Comparison of ENCODE assay signal across 8 cellular contexts in genomic region chr14:104986487-104987164, GRCh38. TPM values are rescaled to one million over a fixed set of nuclear protein-coding genes. Genes with fewer than 3 reads are reported as not detected.
DNase-seq lines count a peak whose midpoint lies in the region; ATAC-seq and TF ChIP-seq lines count a peak whose summit lies in the region.

No MANE protein-coding gene starts in this region.

- H3K36me3 ChIP-seq in body of pancreas (replicated peaks in 1 of 2; ENCODE audit: insufficient read depth in 1 of 2, low read depth in 2 of 2): no peaks in the 10 kb centered on the region
- H3K36me3 ChIP-seq in lower lobe of right lung: peaks cover 4% of the 10 kb centered on the region

- peaks cover 14% of the 10 kb centered on the region for H3K4me1 ChIP-seq in body of pancreas
- H3K4me1 ChIP-seq in lower lobe of right lung: peaks cover 14% of the 10 kb centered on the region

- peak overlapping the region in 2 of 4 donors; percentile 59 to 76 for H3K27ac ChIP-seq in body of pancreas
- peak overlapping the region; percentile 86 for H3K27ac ChIP-seq in lower lobe of right lung

- no peaks in the 10 kb centered on the region for H3K9me3 Mint-ChIP-seq in activated T-cell treated with anti-CD3 and anti-CD28 coated beads, Interleukin-2, amount 50 U/mL, for 4 hours
- no peaks in the 10 kb centered on the region for H3K9me3 Mint-ChIP-seq in type B pancreatic cell

- H3K27ac Mint-ChIP-seq in type B pancreatic cell: peak overlapping the region; percentile 77

- DNase-seq in activated T-cell treated with anti-CD3 and anti-CD28 coated beads, Interleukin-2, amount 50 U/mL, for 4 hours: no peak
- DNase-seq in activated T-cell treated with anti-CD3 and anti-CD28 coated beads for 4 hours (no peak), body of pancreas (no peak), lower lobe of right lung (peak; percentile 27), type B pancreatic cell (ENCODE audit: extremely low spot score, unreplicated experiment) (no peak), SK-N-DZ (ENCODE audit: low spot score) (no peak), LoVo (ENCODE audit: low spot score) (no peak)

- TF ChIP-seq CTCF in body of pancreas (IDR thresholded peaks at IDR 0.05) (no peak), lower lobe of right lung (IDR thresholded peaks at IDR 0.05) (no peak), type B pancreatic cell (conservative IDR thresholded peaks at IDR 0.05) (no peak)

- WGBS in body of pancreas, 2 donors: 50% methylated on average over 2 to 19 of the region's 19 CpGs

- peak overlapping the region; percentile 73 to 95 for H3K4me3 ChIP-seq in body of pancreas
- peak overlapping the region; percentile 88 for H3K4me3 ChIP-seq in lower lobe of right lung

- H3K4me1 Mint-ChIP-seq in activated T-cell treated with anti-CD3 and anti-CD28 coated beads, Interleukin-2, amount 50 U/mL, for 4 hours (ENCODE audit: low read depth): peaks cover 5% of the 10 kb centered on the region
- peaks cover 14% of the 10 kb centered on the region for H3K4me1 Mint-ChIP-seq in type B pancreatic cell (ENCODE audit: unreplicated experiment)

- TF ChIP-seq POLR2A in body of pancreas (IDR thresholded peaks at IDR 0.05): no peak

- H3K36me3 Mint-ChIP-seq in activated T-cell treated with anti-CD3 and anti-CD28 coated beads, Interleukin-2, amount 50 U/mL, for 4 hours (ENCODE audit: insufficient read depth): no peaks in the 10 kb centered on the region
- H3K36me3 Mint-ChIP-seq in type B pancreatic cell: no peaks in the 10 kb centered on the region

- H3K4me3 Mint-ChIP-seq in activated T-cell treated with anti-CD3 and anti-CD28 coated beads, Interleukin-2, amount 50 U/mL, for 4 hours: peak overlapping the region; percentile 75
- peak overlapping the region; percentile 77 for H3K4me3 Mint-ChIP-seq in type B pancreatic cell

- H3K27me3 ChIP-seq in body of pancreas (no peaks in the 10 kb centered on the region), lower lobe of right lung (ENCODE audit: low read depth) (no peaks in the 10 kb centered on the region)

- no peak for ATAC-seq in activated T-cell treated with anti-CD3 and anti-CD28 coated beads, Interleukin-2, amount 50 U/mL, for 4 hours
- ATAC-seq in body of pancreas (no peak), lower lobe of right lung (no peak), HG02763 (IDR thresholded peaks at IDR 0.05; ENCODE audit: unreplicated experiment) (no peak)

- H3K9me3 ChIP-seq in body of pancreas (no peaks in the 10 kb centered on the region), lower lobe of right lung (no peaks in the 10 kb centered on the region)

- intact Hi-C loops in body of pancreas (cut with DNase I): no loop called here
- intact Hi-C loops in lower lobe of right lung (cut with DNase I): no loop called here

- peaks cover 5% of the 10 kb centered on the region for H3K27me3 Mint-ChIP-seq in activated T-cell treated with anti-CD3 and anti-CD28 coated beads, Interleukin-2, amount 50 U/mL, for 4 hours (ENCODE audit: low read depth)
- no peaks in the 10 kb centered on the region for H3K27me3 Mint-ChIP-seq in type B pancreatic cell

RNA-seq across cellular contexts. Expression of gene CLBA1, which starts 1.0 kb away (rescaled TPM):
- total RNA-seq in activated T-cell treated with anti-CD3 and anti-CD28 coated beads, Interleukin-2, amount 50 U/mL, for 4 hours: 1 to 10 TPM; 2.9 to 3.8 (median 3.3) TPM
- 10 to 100 TPM in 1 of 2 donors, 1 to 10 TPM in 1; 8.6 to 21.1 TPM for total RNA-seq in body of pancreas
- 10.5 TPM for total RNA-seq in lower lobe of right lung
- 16.2 and 18.8 TPM in 2 replicates for total RNA-seq in type B pancreatic cell (ENCODE audit: low replicate concordance)
- 1.4 and 2.6 TPM in 2 replicates for polyA plus RNA-seq in SK-N-DZ (2014; cell fraction: cytosol; rRNA removed)
- 3.4 and 5.5 TPM in 2 replicates for polyA plus RNA-seq in SK-N-DZ (2014; cell fraction: nucleus; rRNA removed)

RNA-seq across cellular contexts. Expression of gene AHNAK2, which starts 8.5 kb away (rescaled TPM):
- total RNA-seq in activated T-cell treated with anti-CD3 and anti-CD28 coated beads, Interleukin-2, amount 50 U/mL, for 4 hours: under 1 TPM; under 0.01 to 0.08 (median 0.05) TPM
- total RNA-seq in body of pancreas: 1 to 10 TPM; 3.6 to 5.2 TPM
- total RNA-seq in lower lobe of right lung: 10.8 TPM
- total RNA-seq in type B pancreatic cell (ENCODE audit: low replicate concordance): 1.1 and 2.0 TPM in 2 replicates
- 0.02 TPM in 1 of 2 replicates, not detected in the other for polyA plus RNA-seq in SK-N-DZ (2014; cell fraction: cytosol; rRNA removed)
- polyA plus RNA-seq in SK-N-DZ (2014; cell fraction: nucleus; rRNA removed): 0.35 TPM in 1 of 2 replicates, not detected in the other

RNA-seq across cellular contexts. Expression of gene CDCA4, which starts 34.3 kb away (rescaled TPM):
- total RNA-seq in activated T-cell treated with anti-CD3 and anti-CD28 coated beads, Interleukin-2, amount 50 U/mL, for 4 hours: 10 to 100 TPM; 55.1 to 72.2 (median 58.3) TPM
- 1 to 10 TPM; 2.6 to 4.7 TPM for total RNA-seq in body of pancreas
- total RNA-seq in lower lobe of right lung: 6.9 TPM
- 21.2 and 29.7 TPM in 2 replicates for total RNA-seq in type B pancreatic cell (ENCODE audit: low replicate concordance)
- polyA plus RNA-seq in SK-N-DZ (2014; cell fraction: cytosol; rRNA removed): 41.8 and 41.9 TPM in 2 replicates
- 26.1 and 27.9 TPM in 2 replicates for polyA plus RNA-seq in SK-N-DZ (2014; cell fraction: nucleus; rRNA removed)
